Comparison of ENCODE assay signal across 8 cellular contexts in the genomic region with DNA sequence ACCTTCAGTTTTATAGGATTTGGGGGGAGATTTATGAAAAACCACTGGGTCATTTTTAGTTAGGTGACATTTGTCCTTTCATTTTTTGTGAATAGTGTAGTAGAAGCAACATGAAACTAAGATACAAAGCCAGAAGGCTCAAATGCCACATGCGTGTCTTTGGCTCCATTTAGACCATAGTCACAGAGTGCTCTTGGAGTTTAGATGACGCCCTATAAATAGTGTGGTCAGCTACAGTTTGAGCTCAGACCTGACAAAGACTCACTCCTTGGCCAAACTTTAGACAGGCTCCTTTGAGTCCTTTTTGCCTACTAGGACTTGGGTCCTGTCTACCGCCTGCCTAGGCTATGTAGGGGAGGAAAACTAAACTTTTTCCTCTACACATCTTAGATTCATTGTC. TPM values are rescaled to one million over a fixed set of nuclear protein-coding genes. Genes with fewer than 3 reads are reported as not detected.
"Had no signal": no experiment of that assay in that cellular context is flagged by ENCODE, and none has a peak within 500 bp of the region (broad histone marks: within the 10 kb centered on the region; RNA-seq: fewer than 3 reads in every experiment).

No MANE protein-coding gene starts in this region.

- DNase-seq: H7, HFFc6 had no signal

- H3K27ac ChIP-seq: HL-60 had no signal

- H3K4me3 ChIP-seq: GM23338, HAP-1 had no signal

- H3K36me3 ChIP-seq: HAP-1 had no signal

- H3K9me3 ChIP-seq: HAP-1 had no signal

- ATAC-seq: GM23338, HCT116, HepG2 had no signal

RNA-seq across cellular contexts. Expression of a gene that starts 16.8 kb away (rescaled TPM):
- total RNA-seq: GM23338, H7 had no signal
- polyA plus RNA-seq: GM23338, IgD-negative memory B cell had no signal
